9 cellular contexts compared by ENCODE assay signal in the genomic region with DNA sequence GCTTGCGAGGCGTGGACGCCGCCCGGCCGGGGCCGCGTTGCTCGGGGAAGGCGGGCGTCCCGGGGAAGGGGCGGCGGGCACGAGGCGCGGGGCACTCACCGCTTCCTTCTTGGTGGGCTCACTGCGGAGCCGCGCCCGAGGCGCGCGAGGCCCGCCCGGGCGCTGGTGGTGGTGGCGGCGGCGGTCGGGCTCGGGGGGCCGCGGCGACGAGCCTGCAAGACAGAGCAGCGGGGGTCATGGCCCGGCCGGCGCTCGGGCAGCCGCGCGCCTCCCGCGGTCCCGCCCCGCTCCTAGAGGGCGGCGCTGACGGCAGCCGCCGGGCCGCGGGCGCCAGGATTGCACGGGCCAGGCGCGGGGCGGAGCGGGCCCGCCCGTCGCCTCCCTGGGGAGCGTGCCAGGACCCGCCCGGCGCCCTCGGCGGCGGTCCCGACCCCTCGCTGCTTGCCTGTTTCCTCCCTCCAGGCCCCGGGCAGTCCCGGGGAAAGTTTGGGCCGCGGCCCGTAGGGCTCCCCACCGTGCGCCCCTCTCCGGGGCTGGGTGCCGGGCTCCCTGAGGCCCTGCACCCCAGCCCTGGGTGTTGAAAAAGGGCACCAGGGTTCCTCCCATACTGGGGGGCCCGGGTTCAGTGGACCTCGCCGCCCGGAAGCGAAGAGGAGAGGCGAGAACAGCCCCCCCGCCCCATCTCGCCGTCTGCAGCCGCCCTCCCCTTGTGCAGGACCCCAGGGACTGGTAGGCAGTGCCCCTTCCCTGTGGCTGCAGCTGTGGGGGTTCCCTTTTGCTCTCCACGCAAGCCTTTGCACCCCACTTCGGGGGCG. TPM values are rescaled to one million over a fixed set of nuclear protein-coding genes. Genes with fewer than 3 reads are reported as not detected.
DNase-seq lines count a peak whose midpoint lies in the region; ATAC-seq and TF ChIP-seq lines count a peak whose summit lies in the region.
"Had no signal": no experiment of that assay in that cellular context is flagged by ENCODE, and none has a peak within 500 bp of the region (broad histone marks: within the 10 kb centered on the region; RNA-seq: fewer than 3 reads in every experiment).

TSS of gene C16orf74 (minus strand) at position 270 of the 815 bp plus-strand sequence. CDS start 15,879 bp downstream, outside the sequence.

- ATAC-seq in activated T-cell treated with anti-CD3 and anti-CD28 coated beads, Interleukin-2, amount 50 U/mL, for 4 hours: peak; percentile 88 to 90

- H3K4me3 ChIP-seq in AG04450 (ENCODE audit: low read depth, low read length) (peak within 1 kb of the TSS; percentile 63), GM12875 (ENCODE audit: low read depth, low read length) (peak within 1 kb of the TSS; percentile 72), HUES6 (ENCODE audit: low read depth, low read length) (peak within 1 kb of the TSS; percentile 70), cardiac muscle cell (peak within 1 kb of the TSS; percentile 51)

- H3K9me3 Mint-ChIP-seq in activated T-cell treated with anti-CD3 and anti-CD28 coated beads, Interleukin-2, amount 50 U/mL, for 4 hours: no peaks in the 10 kb centered on the region
- H3K9me3 Mint-ChIP-seq in progenitor cell of endocrine pancreas (ENCODE audit: low read depth): no peaks in the 10 kb centered on the region

- H3K9ac ChIP-seq in HUES6 (ENCODE audit: low read length): peak within 1 kb of the TSS; percentile 77

- H3K27me3 Mint-ChIP-seq in activated T-cell treated with anti-CD3 and anti-CD28 coated beads, Interleukin-2, amount 50 U/mL, for 4 hours (ENCODE audit: low read depth): peaks cover 32% of the 10 kb centered on the region
- H3K27me3 Mint-ChIP-seq in progenitor cell of endocrine pancreas: peaks cover 60% of the 10 kb centered on the region

- CTCF ChIA-PET in AG04450 (lab: Charles Lee): interaction anchor here (2.3 kb wide), 1 partner anchor 33 kb away, joined by 6 read pairs; no protein-coding TSS in a partner anchor

- peaks cover 57% of the 10 kb centered on the region for H3K4me1 ChIP-seq in HUES6 (ENCODE audit: control insufficient read depth, insufficient read depth, low read length)
- peaks cover 23% of the 10 kb centered on the region for H3K4me1 ChIP-seq in cardiac muscle cell (ENCODE audit: low read depth)

- H3K27ac ChIP-seq in AG04450 (ENCODE audit: low read depth, low read length) (no peak within 1 kb of the TSS), HUES6 (ENCODE audit: low read depth, low read length) (peak within 1 kb of the TSS; percentile 2; the same call in 1 of the 2 replicates), cardiac muscle cell (no peak within 1 kb of the TSS)

- peak within 1 kb of the TSS; percentile 70 for H3K4me3 Mint-ChIP-seq in activated T-cell treated with anti-CD3 and anti-CD28 coated beads, Interleukin-2, amount 50 U/mL, for 4 hours
- peak within 1 kb of the TSS; percentile 75 for H3K4me3 Mint-ChIP-seq in progenitor cell of endocrine pancreas (ENCODE audit: low read depth)

- no peak within 1 kb of the TSS for H3K27ac Mint-ChIP-seq in progenitor cell of endocrine pancreas

- H3K9me3 ChIP-seq in AG04450 (ENCODE audit: control insufficient read depth, insufficient read depth, low read length): no peaks in the 10 kb centered on the region
- H3K9me3 ChIP-seq in HUES6 (ENCODE audit: control insufficient read depth, insufficient read depth, low read depth, low read length): no peaks in the 10 kb centered on the region
- no peaks in the 10 kb centered on the region for H3K9me3 ChIP-seq in cardiac muscle cell (ENCODE audit: low read depth)

- DNase-seq in AG04450 (ENCODE audit: low read depth, low spot score) (no peak), cardiac muscle cell (ENCODE audit: low read depth in 1 of 2, low spot score in 1 of 2) (peak; percentile 65 to 79), progenitor cell of endocrine pancreas (ENCODE audit: low spot score, unreplicated experiment) (no peak)
- no peak for DNase-seq in activated T-cell treated with anti-CD3 and anti-CD28 coated beads, Interleukin-2, amount 50 U/mL, for 4 hours
- no peak for DNase-seq in effector CD8-positive, alpha-beta T cell (lab: John Stamatoyannopoulos, UW)
- DNase-seq in activated effector memory CD4-positive, alpha-beta T cell treated with Interleukin-2 at 50 U/mL for 16 hours: no peak

- POLR2A ChIA-PET in AG04450 (lab: Yijun Ruan, JAX): no interaction called here

- H3K4me1 Mint-ChIP-seq in activated T-cell treated with anti-CD3 and anti-CD28 coated beads, Interleukin-2, amount 50 U/mL, for 4 hours (ENCODE audit: low read depth): peaks cover 14% of the 10 kb centered on the region
- H3K4me1 Mint-ChIP-seq in progenitor cell of endocrine pancreas (ENCODE audit: low read depth): peaks cover 6% of the 10 kb centered on the region

- no peaks in the 10 kb centered on the region for H3K36me3 Mint-ChIP-seq in activated T-cell treated with anti-CD3 and anti-CD28 coated beads, Interleukin-2, amount 50 U/mL, for 4 hours (ENCODE audit: insufficient read depth)
- no peaks in the 10 kb centered on the region for H3K36me3 Mint-ChIP-seq in progenitor cell of endocrine pancreas (ENCODE audit: insufficient read depth)

- H3K27me3 ChIP-seq in AG04450 (ENCODE audit: control insufficient read depth, insufficient read depth, low read length): no peaks in the 10 kb centered on the region
- H3K27me3 ChIP-seq in HUES6 (ENCODE audit: control insufficient read depth, insufficient read depth, low read length): peaks cover 32% of the 10 kb centered on the region
- no peaks in the 10 kb centered on the region for H3K27me3 ChIP-seq in cardiac muscle cell

- H3K36me3 ChIP-seq in HUES6 (ENCODE audit: control insufficient read depth, insufficient read depth, low read length) (no peaks in the 10 kb centered on the region), cardiac muscle cell (no peaks in the 10 kb centered on the region)

- no peak for TF ChIP-seq CTCF in AG04450 (IDR thresholded peaks at IDR 0.05; ENCODE audit: low read depth, low read length)
- TF ChIP-seq CTCF in GM12875 (IDR thresholded peaks at IDR 0.05; ENCODE audit: borderline replicate concordance, insufficient read depth, low read depth, low read length): no peak
- no peak for TF ChIP-seq CTCF in cardiac muscle cell (IDR thresholded peaks at IDR 0.05; ENCODE audit: low read depth, low read length)
- no peak for TF ChIP-seq CTCF in progenitor cell of endocrine pancreas (IDR thresholded peaks at IDR 0.05; ENCODE audit: unreplicated experiment)

RNA-seq across cellular contexts. Expression of gene C16orf74, which starts in this region (rescaled TPM):
- polyA plus RNA-seq in AG04450 (2011; rRNA removed) (3.2 and 5.0 TPM in 2 replicates), cardiac muscle cell (37.9 and 46.8 TPM in 2 replicates)
- 0.48 and 1.7 TPM in 2 replicates for polyA minus RNA-seq in AG04450 (2011; rRNA and poly(A)+ RNA removed)
- under 1 TPM in 1 of 3 donors, not detected in 2; 0.24 TPM for total RNA-seq in activated T-cell treated with anti-CD3 and anti-CD28 coated beads, Interleukin-2, amount 50 U/mL, for 4 hours
- total RNA-seq in cardiac muscle cell (30.9 and 49.7 TPM in 2 replicates), progenitor cell of endocrine pancreas (0.42 and 0.65 TPM in 2 replicates)
- total RNA-seq: LHCN-M2 had no signal

Comparison
In these comparisons a context has a peak if more than half of its experiments do, and no peak if none do; other contexts are left out.
1. RNA of gene C16orf74 (total RNA-seq): 30.9 to 49.7 TPM in cardiac muscle cell; 0.42 to 0.65 TPM in progenitor cell of endocrine pancreas and 0.24 TPM in activated T-cell treated with anti-CD3 and anti-CD28 coated beads, Interleukin-2, amount 50 U/mL, for 4 hours; every median in the first group is over 10 times any median in the second.
2. Peak in ATAC-seq in activated T-cell treated with anti-CD3 and anti-CD28 coated beads, Interleukin-2, amount 50 U/mL, for 4 hours; RNA of the gene not detected or under 1 TPM.
3. DNase-seq: peak in cardiac muscle cell (2 of 2); none in AG04450 (single experiment), activated T-cell treated with anti-CD3 and anti-CD28 coated beads, Interleukin-2, amount 50 U/mL, for 4 hours (single experiment), progenitor cell of endocrine pancreas (single experiment), effector CD8-positive, alpha-beta T cell (single experiment) and activated effector memory CD4-positive, alpha-beta T cell treated with Interleukin-2 at 50 U/mL for 16 hours (single experiment).
4. Peak in every context shown above with its lines, with median percentiles within 50 percentile points of each other: H3K4me3 ChIP-seq.